24 cellular contexts compared by ENCODE assay signal in the genomic region with DNA sequence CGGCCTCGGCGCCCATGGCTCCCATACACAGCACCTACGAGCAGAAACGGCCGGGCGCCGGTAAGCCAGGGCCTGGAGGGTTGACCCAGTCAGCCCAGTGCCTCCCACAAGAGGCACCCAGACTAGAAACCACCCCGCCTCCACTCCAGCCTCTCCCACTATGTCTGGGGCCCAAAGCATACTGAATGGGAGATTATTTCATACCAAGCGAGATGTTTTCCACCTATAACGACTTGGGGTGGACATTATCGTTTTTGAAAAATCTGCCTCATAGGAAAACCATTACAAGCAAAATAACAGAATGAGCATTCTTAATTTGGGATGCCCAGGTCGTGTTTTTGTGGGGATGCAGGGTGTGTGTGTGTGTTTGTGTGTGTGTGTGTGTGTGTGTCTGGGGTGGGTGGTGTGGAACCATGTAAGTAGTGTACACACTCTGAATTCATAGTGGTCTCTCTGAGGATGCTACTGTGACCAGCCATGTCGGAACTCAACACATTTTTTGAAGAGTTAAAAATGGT. TPM values are rescaled to one million over a fixed set of nuclear protein-coding genes. Genes with fewer than 3 reads are reported as not detected.
A peak's percentile ranks its signal among the peaks of the same experiment; 100 is the strongest.
DNase-seq lines count a peak whose midpoint lies in the region; ATAC-seq, FAIRE-seq and TF ChIP-seq lines count a peak whose summit lies in the region.
"Had no signal": no experiment of that assay in that cellular context is flagged by ENCODE, and none has a peak within 500 bp of the region (broad histone marks: within the 10 kb centered on the region; RNA-seq: fewer than 3 reads in every experiment).

No MANE protein-coding gene starts in this region.

- H3K4me1 ChIP-seq in RWPE2 (ENCODE audit: insufficient read depth, poor library complexity, severe bottlenecking) (peaks cover 9% of the 10 kb centered on the region), keratinocyte (ENCODE audit: control insufficient read depth, extremely low read depth, insufficient read depth, low read length) (peaks cover 48% of the 10 kb centered on the region), neuronal stem cell (ENCODE audit: control insufficient read depth in 2 of 2, insufficient read depth in 1 of 2, low read depth in 1 of 2, low read length in 2 of 2) (no peaks in the 10 kb centered on the region)

- no peak for ATAC-seq in RWPE2 (ENCODE audit: low read depth)
- ATAC-seq: GM12878, Panc1 had no signal

- no peak overlapping the region for H2AK5ac ChIP-seq in neuronal stem cell (ENCODE audit: low read depth, low read length)

- no peak overlapping the region for H2BK5ac ChIP-seq in neuronal stem cell (ENCODE audit: low read length)

- H2BK15ac ChIP-seq in neuronal stem cell (ENCODE audit: low read length): no peak overlapping the region

- H3K27me3 ChIP-seq in AG04450 (ENCODE audit: control insufficient read depth, insufficient read depth, low read length) (no peaks in the 10 kb centered on the region), RWPE2 (ENCODE audit: insufficient read depth, poor library complexity, severe bottlenecking) (no peaks in the 10 kb centered on the region), keratinocyte (ENCODE audit: control insufficient read depth, extremely low read depth, insufficient read depth, low read length) (no peaks in the 10 kb centered on the region), neuronal stem cell (ENCODE audit: control insufficient read depth in 3 of 3, insufficient read depth in 3 of 3, low read depth in 1 of 3, low read length in 3 of 3) (peaks cover 66 to 99% (median 99%) of the 10 kb centered on the region in 3 experiments)

- H3K79me1 ChIP-seq in neuronal stem cell (ENCODE audit: low read depth, low read length): no peaks in the 10 kb centered on the region

- H4K8ac ChIP-seq in neuronal stem cell (ENCODE audit: low read depth, low read length): peak overlapping the region; percentile 31

- DNase-seq in AG04450 (ENCODE audit: low read depth, low spot score) (no peak), RWPE2 (ENCODE audit: low spot score) (no peak), keratinocyte (ENCODE audit: low read depth, low spot score) (no peak), neuronal stem cell (ENCODE audit: low spot score) (no peak), GM13976 (ENCODE audit: low spot score) (no peak), activated gamma-delta T cell treated with Interleukin-2 at 50 U/mL for 16 hours (no peak), DMS153 (lab: John Stamatoyannopoulos, UW) (no peak)
- DNase-seq in effector CD4-positive, alpha-beta T cell: no peak
- DNase-seq: activated CD4-positive, CD25-positive, alpha-beta regulatory T cell treated with anti-CD3 and anti-CD28 coated beads, Interleukin-2, amount 50 U/mL, for 72 hours; dermis blood vessel endothelial cell; erythroblast; HCEC 1CT; MM.1S; naive B cell; NCI-H1694; NCI-H2227 treated with DMSO at 0.1 percent for 48 hours; stimulated activated CD4-positive, alpha-beta T cell treated with anti-CD3 and anti-CD28 coated beads, Interleukin-4, amount 100 ng/mL, for 24 hours; T1000 had no signal

- H3K18ac ChIP-seq in neuronal stem cell (ENCODE audit: low read length): no peak overlapping the region

- no peak overlapping the region for H2BK120ac ChIP-seq in neuronal stem cell (ENCODE audit: low read depth, low read length)

- peak overlapping the region; percentile 93 for H3K9ac ChIP-seq in keratinocyte (ENCODE audit: control insufficient read depth, extremely low read depth, insufficient read depth, low read length)
- no peak overlapping the region for H3K9ac ChIP-seq in neuronal stem cell (ENCODE audit: low read depth, low read length, poor library complexity)

- no peak for TF ChIP-seq CTCF in AG04450 (IDR thresholded peaks at IDR 0.05; ENCODE audit: low read depth, low read length)
- no peak for TF ChIP-seq CTCF in RWPE2 (IDR thresholded peaks at IDR 0.05; ENCODE audit: poor library complexity, severe bottlenecking)
- TF ChIP-seq CTCF in keratinocyte (optimal IDR thresholded peaks at IDR 0.05 in 1 of 3, IDR thresholded peaks at IDR 0.05 in 1 of 3, conservative IDR thresholded peaks at IDR 0.05 in 1 of 3; ENCODE audit: extremely low read depth in 1 of 3, insufficient read depth in 2 of 3, low read length in 3 of 3): no peak
- no peak for TF ChIP-seq CTCF in GM13976 (IDR thresholded peaks at IDR 0.05; ENCODE audit: borderline replicate concordance, control extremely low read depth, extremely low read depth, insufficient read depth, missing control alignments)

- no CpG with 5 or more reads among the region's 14 CpGs for WGBS in neuronal stem cell (ENCODE audit: extremely low coverage in 2 of 2, insufficient read length in 2 of 2, insufficient replicate concordance in 1 of 2), 2 donors

- no peak overlapping the region for H3K4ac ChIP-seq in neuronal stem cell (ENCODE audit: low read length)

- peak overlapping the region; percentile 94 for H3K4me2 ChIP-seq in keratinocyte (ENCODE audit: control insufficient read depth, extremely low read depth, insufficient read depth, low read depth, low read length)
- no peak overlapping the region for H3K4me2 ChIP-seq in neuronal stem cell (ENCODE audit: insufficient read depth, low read length, poor library complexity, severe bottlenecking)
- H3K4me2 ChIP-seq: smooth muscle cell had no signal

- H3K36me3 ChIP-seq in RWPE2 (ENCODE audit: low read depth) (peaks cover 3% of the 10 kb centered on the region; the same call in 1 of the 2 replicates), keratinocyte (ENCODE audit: control insufficient read depth in 2 of 2, extremely low read depth in 1 of 2, insufficient read depth in 2 of 2, low read length in 2 of 2) (peaks cover 1 to 7% of the 10 kb centered on the region in 2 experiments), neuronal stem cell (replicated peaks in 1 of 2; ENCODE audit: control insufficient read depth in 2 of 2, insufficient read depth in 2 of 2, low read length in 2 of 2) (no peaks in the 10 kb centered on the region)

- peak overlapping the region; percentile 17 for H3K23ac ChIP-seq in neuronal stem cell (ENCODE audit: low read depth, low read length, poor library complexity)

- in situ Hi-C loops in GM13976 (cut with MboI; ENCODE audit: low sequenced_read_pairs, unreplicated experiment): no loop called here

- no peak overlapping the region for H4K91ac ChIP-seq in neuronal stem cell (ENCODE audit: low read depth, low read length, poor library complexity)

- H2BK12ac ChIP-seq in neuronal stem cell (ENCODE audit: low read length): no peak overlapping the region

- no peaks in the 10 kb centered on the region for H3K9me1 ChIP-seq in keratinocyte (ENCODE audit: control insufficient read depth, extremely low read depth, insufficient read depth, low read length)

- CTCF ChIA-PET in AG04450 (lab: Charles Lee): interaction anchor here (1.0 to 7.8 kb wide), 9 partner anchors 9 to 1253 kb away, joined by 3 to 93 read pairs (median 14); no protein-coding TSS in a partner anchor

- dilution Hi-C loops in keratinocyte (cut with MboI; ENCODE audit: extremely low pct_ligation_motif_present, low sequenced_read_pairs): no loop called here

- peak overlapping the region; percentile 58 for H3K4me3 ChIP-seq in AG04450 (ENCODE audit: low read depth, low read length)
- H3K4me3 ChIP-seq in RWPE2 (ENCODE audit: severe bottlenecking): peak overlapping the region; percentile 6
- H3K4me3 ChIP-seq in keratinocyte (ENCODE audit: control insufficient read depth in 2 of 3, extremely low read depth in 1 of 3, insufficient read depth in 2 of 3, low read depth in 1 of 3, low read length in 3 of 3): peak overlapping the region in 2 of 3 experiments; percentile 32 to 65
- no peak overlapping the region for H3K4me3 ChIP-seq in neuronal stem cell (ENCODE audit: low read length in 2 of 2)
- H3K4me3 ChIP-seq: GM12878, SK-N-MC, smooth muscle cell had no signal

- H2AFZ ChIP-seq in keratinocyte (ENCODE audit: control insufficient read depth, low read length) (no peak overlapping the region), neuronal stem cell (ENCODE audit: low read length) (no peak overlapping the region)

- POLR2A ChIA-PET in AG04450 (lab: Yijun Ruan, JAX): interaction anchor here (0.6 to 3.3 kb wide), 4 partner anchors 11 to 40 kb away, joined by 3 to 21 read pairs (median 4); a partner anchor contains a TSS

- peak overlapping the region; percentile 93 for H3K27ac ChIP-seq in AG04450 (ENCODE audit: low read depth, low read length)
- peak overlapping the region; percentile 85 for H3K27ac ChIP-seq in RWPE2 (ENCODE audit: poor library complexity, severe bottlenecking)
- peak overlapping the region; percentile 77 for H3K27ac ChIP-seq in keratinocyte (ENCODE audit: control insufficient read depth, insufficient read depth, low read length)
- H3K27ac ChIP-seq in neuronal stem cell (replicated peaks; ENCODE audit: low read length): no peak overlapping the region
- H3K27ac ChIP-seq: C4-2B, SK-N-MC had no signal

- H4K20me1 ChIP-seq in keratinocyte (ENCODE audit: control insufficient read depth, extremely low read depth, insufficient read depth, low read length): no peaks in the 10 kb centered on the region

- H3K14ac ChIP-seq in neuronal stem cell (ENCODE audit: low read length): no peak overlapping the region

- FAIRE-seq in keratinocyte (lab: Jason Lieb, UNC): no peak
- FAIRE-seq: GM12878 had no signal

- peaks cover 91% of the 10 kb centered on the region for H3K79me2 ChIP-seq in keratinocyte (ENCODE audit: control insufficient read depth, insufficient read depth, low read length)

- H3K9me3 ChIP-seq in AG04450 (ENCODE audit: control insufficient read depth, insufficient read depth, low read length) (no peaks in the 10 kb centered on the region; the same call in 1 of the 2 replicates), RWPE2 (ENCODE audit: severe bottlenecking) (no peaks in the 10 kb centered on the region), keratinocyte (ENCODE audit: control insufficient read depth, low read depth, low read length) (no peaks in the 10 kb centered on the region), neuronal stem cell (replicated peaks in 1 of 2; ENCODE audit: control insufficient read depth in 2 of 2, insufficient read depth in 1 of 2, low read depth in 1 of 2, low read length in 2 of 2) (peaks cover 3 to 21% of the 10 kb centered on the region in 2 donors)

RNA-seq across cellular contexts. Expression of a gene that starts 1.6 kb away (rescaled TPM):
- polyA plus RNA-seq in AG04450 (2011; rRNA removed) (1.2 and 1.3 TPM in 2 replicates), keratinocyte (0.52 to 0.72 TPM (median 0.54 TPM) in 3 replicates)
- polyA minus RNA-seq in AG04450 (2011; rRNA and poly(A)+ RNA removed): 0.91 and 2.1 TPM in 2 replicates
- not detected for polyA plus RNA-seq in keratinocyte (2011; ENCODE audit: low read depth)
- 0.26 and 0.68 TPM in 2 replicates for polyA plus RNA-seq in keratinocyte (2011; cell fraction: cytosol; rRNA removed)
- polyA plus RNA-seq in keratinocyte (2011; cell fraction: nucleus; rRNA removed): 1.8 and 2.5 TPM in 2 replicates
- 0.44 and 1.4 TPM in 2 replicates for polyA plus RNA-seq in keratinocyte (2012; ENCODE audit: low replicate concordance)
- 0.59 to 2.3 TPM (median 1.1 TPM) in 3 replicates for polyA minus RNA-seq in keratinocyte
- not detected for polyA minus RNA-seq in keratinocyte (2011; cell fraction: cytosol; rRNA and poly(A)+ RNA removed)
- 2.7 and 3.6 TPM in 2 replicates for polyA minus RNA-seq in keratinocyte (2011; cell fraction: nucleus; rRNA and poly(A)+ RNA removed)
- not detected for polyA plus RNA-seq in neuronal stem cell (2013, experiment 1 of 2)
- not detected for polyA plus RNA-seq in neuronal stem cell (2013, experiment 2 of 2)
- polyA plus RNA-seq: liver had no signal

RNA-seq across cellular contexts. Expression of a gene that starts 2.5 kb away (rescaled TPM):
- 48.3 and 51.0 TPM in 2 replicates for polyA plus RNA-seq in AG04450 (2011; rRNA removed)
- 37.7 and 49.7 TPM in 2 replicates for polyA minus RNA-seq in AG04450 (2011; rRNA and poly(A)+ RNA removed)
- 3.3 to 7.1 TPM (median 4.5 TPM) in 3 replicates for polyA plus RNA-seq in keratinocyte
- 6.8 TPM for polyA plus RNA-seq in keratinocyte (2011; ENCODE audit: low read depth)
- polyA plus RNA-seq in keratinocyte (2011; cell fraction: cytosol; rRNA removed): 3.1 and 4.3 TPM in 2 replicates
- 9.4 and 10.0 TPM in 2 replicates for polyA plus RNA-seq in keratinocyte (2011; cell fraction: nucleus; rRNA removed)
- 3.2 and 5.0 TPM in 2 replicates for polyA plus RNA-seq in keratinocyte (2012; ENCODE audit: low replicate concordance)
- polyA minus RNA-seq in keratinocyte: 2.3 to 4.3 TPM (median 2.7 TPM) in 3 replicates
- polyA minus RNA-seq in keratinocyte (2011; cell fraction: cytosol; rRNA and poly(A)+ RNA removed): 4.4 TPM
- 5.0 and 5.5 TPM in 2 replicates for polyA minus RNA-seq in keratinocyte (2011; cell fraction: nucleus; rRNA and poly(A)+ RNA removed)
- polyA plus RNA-seq in neuronal stem cell (2013, experiment 1 of 2): not detected
- polyA plus RNA-seq in neuronal stem cell (2013, experiment 2 of 2): not detected

RNA-seq across cellular contexts. Expression of a gene that starts 6.4 kb away (rescaled TPM):
- polyA plus RNA-seq in AG04450 (2011; rRNA removed) (1.6 and 1.9 TPM in 2 replicates), keratinocyte (0.17 to 0.84 TPM (median 0.58 TPM) in 3 replicates)
- polyA minus RNA-seq in AG04450 (2011; rRNA and poly(A)+ RNA removed): 2.2 and 2.6 TPM in 2 replicates
- 0.87 TPM for polyA plus RNA-seq in keratinocyte (2011; ENCODE audit: low read depth)
- 0.55 and 0.95 TPM in 2 replicates for polyA plus RNA-seq in keratinocyte (2011; cell fraction: cytosol; rRNA removed)
- 1.2 and 2.0 TPM in 2 replicates for polyA plus RNA-seq in keratinocyte (2011; cell fraction: nucleus; rRNA removed)
- 1.1 and 3.2 TPM in 2 replicates for polyA plus RNA-seq in keratinocyte (2012; ENCODE audit: low replicate concordance)
- 0.22 to 1.2 TPM in 2 of 3 replicates, not detected in the other for polyA minus RNA-seq in keratinocyte
- polyA minus RNA-seq in keratinocyte (2011; cell fraction: cytosol; rRNA and poly(A)+ RNA removed): 1.9 TPM
- polyA minus RNA-seq in keratinocyte (2011; cell fraction: nucleus; rRNA and poly(A)+ RNA removed): 0.54 and 1.2 TPM in 2 replicates
- polyA plus RNA-seq in neuronal stem cell (2013, experiment 1 of 2): not detected
- polyA plus RNA-seq in neuronal stem cell (2013, experiment 2 of 2): not detected

RNA-seq across cellular contexts. Expression of a gene that starts 10.5 kb away (rescaled TPM):
- polyA plus RNA-seq in AG04450 (2011; rRNA removed) (5.1 and 5.3 TPM in 2 replicates), keratinocyte (3.8 to 13.5 TPM (median 8.1 TPM) in 3 replicates)
- 1.7 and 2.6 TPM in 2 replicates for polyA minus RNA-seq in AG04450 (2011; rRNA and poly(A)+ RNA removed)
- 4.9 TPM for polyA plus RNA-seq in keratinocyte (2011; ENCODE audit: low read depth)
- polyA plus RNA-seq in keratinocyte (2011; cell fraction: cytosol; rRNA removed): 7.4 and 9.8 TPM in 2 replicates
- 5.2 and 6.0 TPM in 2 replicates for polyA plus RNA-seq in keratinocyte (2011; cell fraction: nucleus; rRNA removed)
- polyA plus RNA-seq in keratinocyte (2012; ENCODE audit: low replicate concordance): 3.9 and 14.3 TPM in 2 replicates
- 4.5 to 4.9 TPM (median 4.8 TPM) in 3 replicates for polyA minus RNA-seq in keratinocyte
- 11.9 TPM for polyA minus RNA-seq in keratinocyte (2011; cell fraction: cytosol; rRNA and poly(A)+ RNA removed)
- polyA minus RNA-seq in keratinocyte (2011; cell fraction: nucleus; rRNA and poly(A)+ RNA removed): 2.0 and 2.3 TPM in 2 replicates
- polyA plus RNA-seq in neuronal stem cell (2013, experiment 1 of 2): not detected
- not detected for polyA plus RNA-seq in neuronal stem cell (2013, experiment 2 of 2)
- polyA plus RNA-seq: GM12878, liver had no signal

RNA-seq across cellular contexts. Expression of a gene that starts 15.4 kb away (rescaled TPM):
- polyA plus RNA-seq in AG04450 (2011; rRNA removed): 5.4 and 5.8 TPM in 2 replicates
- 3.6 and 4.2 TPM in 2 replicates for polyA minus RNA-seq in AG04450 (2011; rRNA and poly(A)+ RNA removed)
- polyA plus RNA-seq in keratinocyte: 0.40 to 1.8 TPM (median 1.5 TPM) in 3 replicates
- polyA plus RNA-seq in keratinocyte (2011; ENCODE audit: low read depth): 0.55 TPM
- 1.3 and 1.5 TPM in 2 replicates for polyA plus RNA-seq in keratinocyte (2011; cell fraction: cytosol; rRNA removed)
- 2.1 and 2.6 TPM in 2 replicates for polyA plus RNA-seq in keratinocyte (2011; cell fraction: nucleus; rRNA removed)
- polyA plus RNA-seq in keratinocyte (2012; ENCODE audit: low replicate concordance): 1.2 and 1.7 TPM in 2 replicates
- 0.30 to 0.99 TPM (median 0.74 TPM) in 3 replicates for polyA minus RNA-seq in keratinocyte
- polyA minus RNA-seq in keratinocyte (2011; cell fraction: cytosol; rRNA and poly(A)+ RNA removed): not detected
- polyA minus RNA-seq in keratinocyte (2011; cell fraction: nucleus; rRNA and poly(A)+ RNA removed): 0.54 and 0.63 TPM in 2 replicates
- polyA plus RNA-seq in neuronal stem cell (2013, experiment 1 of 2): not detected
- not detected for polyA plus RNA-seq in neuronal stem cell (2013, experiment 2 of 2)

Comparison
In these comparisons a context has a peak if more than half of its experiments do, and no peak if none do; other contexts are left out.
1. H3K4me3 ChIP-seq: peak in AG04450 (single experiment), RWPE2 (single experiment) and keratinocyte (2 of 3); none in neuronal stem cell (0 of 2).